Comparison of ENCODE assay signal across 30 cellular contexts in the genomic region with DNA sequence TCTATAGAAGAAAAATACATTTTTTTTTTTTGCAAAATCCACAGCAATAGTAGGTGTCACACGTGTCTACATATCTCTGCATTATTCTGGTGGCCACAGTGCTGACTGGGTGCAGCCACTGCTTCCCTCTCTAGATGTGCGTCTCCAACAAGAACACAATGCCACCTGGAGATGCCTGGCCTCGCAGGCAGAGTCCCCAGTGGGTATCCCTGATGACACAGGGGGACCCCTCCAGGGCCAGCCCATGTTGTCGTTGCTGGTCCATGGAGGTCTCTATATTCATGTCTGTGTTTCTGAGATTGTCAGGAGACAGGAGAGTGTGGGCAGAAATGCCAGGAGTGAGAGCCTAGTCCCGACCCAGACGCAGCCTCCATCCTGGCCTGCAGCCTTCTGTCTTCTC.
"Had no signal": no experiment of that assay in that cellular context is flagged by ENCODE, and none has a peak within 500 bp of the region (broad histone marks: within the 10 kb centered on the region; RNA-seq: fewer than 3 reads in every experiment).

No MANE protein-coding gene starts in this region.

- H3K27me3 ChIP-seq: left lung, neural progenitor cell, ovary, tibial nerve had no signal

- ATAC-seq: heart right ventricle; left cardiac atrium; left lung; natural killer cell; right cardiac atrium; stimulated activated naive CD8-positive, alpha-beta T cell treated with anti-CD3 and anti-CD28 coated beads, Interleukin-15, amount 100 ng/mL, for 72 hours had no signal

- H3K27me3 Mint-ChIP-seq: stimulated activated memory B cell treated with anti-CD40 and anti-IgM and Interleukin-4, amounts not matched to agents 10 μg/mL and 1 μg/mL and 100 μg/mL, for 72 hours had no signal

- H3K27ac Mint-ChIP-seq: mesothelial cell of epicardium; naive B cell; natural killer cell; nephron progenitor cell; neural progenitor cell; progenitor cell of endocrine pancreas; stimulated activated memory B cell treated with anti-CD40 and anti-IgM and Interleukin-4, amounts not matched to agents 10 μg/mL and 1 μg/mL and 100 μg/mL, for 72 hours; stimulated activated naive CD8-positive, alpha-beta T cell treated with anti-CD3 and anti-CD28 coated beads, Interleukin-15, amount 100 ng/mL, for 72 hours; type B pancreatic cell had no signal

- H3K9me3 ChIP-seq: heart right ventricle, left lung, neutrophil, ovary, sigmoid colon, spleen, tibial nerve had no signal

- DNase-seq: heart right ventricle; kidney glomerular epithelial cell; left cardiac atrium; left lung; mesendoderm; naive B cell; natural killer cell; nephron progenitor cell; occipital lobe; ovary; right cardiac atrium; sigmoid colon; small intestine; spleen; stimulated activated CD4-positive, alpha-beta T cell treated with anti-CD3 and anti-CD28 coated beads, Interleukin-4, amount 100 ng/mL, for 4 hours; stimulated activated CD8-positive, alpha-beta memory T cell treated with anti-CD3 and anti-CD28 coated beads, Interleukin-4, amount 100 ng/mL, for 48 hours; stimulated activated naive CD4-positive, alpha-beta T cell treated with Interleukin-2 at 50 U/mL for 16 hours; stimulated activated naive CD8-positive, alpha-beta T cell treated with anti-CD3 and anti-CD28 coated beads, Interleukin-15, amount 100 ng/mL, for 72 hours; substantia nigra had no signal

- H3K4me1 Mint-ChIP-seq: naive B cell; natural killer cell; stimulated activated memory B cell treated with anti-CD40 and anti-IgM and Interleukin-4, amounts not matched to agents 10 μg/mL and 1 μg/mL and 100 μg/mL, for 72 hours; stimulated activated naive CD8-positive, alpha-beta T cell treated with anti-CD3 and anti-CD28 coated beads, Interleukin-15, amount 100 ng/mL, for 72 hours had no signal

- H3K4me3 Mint-ChIP-seq: mesothelial cell of epicardium; natural killer cell; nephron progenitor cell; neural progenitor cell; stimulated activated memory B cell treated with anti-CD40 and anti-IgM and Interleukin-4, amounts not matched to agents 10 μg/mL and 1 μg/mL and 100 μg/mL, for 72 hours; stimulated activated naive CD8-positive, alpha-beta T cell treated with anti-CD3 and anti-CD28 coated beads, Interleukin-15, amount 100 ng/mL, for 72 hours; type B pancreatic cell had no signal

- H3K36me3 Mint-ChIP-seq: mesothelial cell of epicardium; naive B cell; natural killer cell; neural progenitor cell; stimulated activated memory B cell treated with anti-CD40 and anti-IgM and Interleukin-4, amounts not matched to agents 10 μg/mL and 1 μg/mL and 100 μg/mL, for 72 hours; type B pancreatic cell had no signal

- H3K4me3 ChIP-seq: heart right ventricle, hepatocyte, left lung, lung, neural progenitor cell, ovary, sigmoid colon, spleen, tibial nerve had no signal

- FAIRE-seq: keratinocyte, small intestine, urothelium cell line had no signal

- H3K4me1 ChIP-seq: heart right ventricle, left lung, neural progenitor cell, sigmoid colon, spleen, tibial nerve had no signal

- H3K36me3 ChIP-seq: heart right ventricle, left lung, neural progenitor cell, neutrophil, ovary, sigmoid colon, spleen, tibial nerve had no signal

- H3K27ac ChIP-seq: heart right ventricle, hepatocyte, left lung, neural progenitor cell, neutrophil, ovary, sigmoid colon, spleen, tibial nerve had no signal

- H3K9me3 Mint-ChIP-seq: mesothelial cell of epicardium; natural killer cell; stimulated activated memory B cell treated with anti-CD40 and anti-IgM and Interleukin-4, amounts not matched to agents 10 μg/mL and 1 μg/mL and 100 μg/mL, for 72 hours; type B pancreatic cell had no signal
